ENCODE assay signal across 12 cellular contexts in genomic region chr18:8616026-8616401, GRCh38. TPM values are rescaled to one million over a fixed set of nuclear protein-coding genes. Genes with fewer than 3 reads are reported as not detected.
DNase-seq lines count a peak whose midpoint lies in the region; ATAC-seq, FAIRE-seq and TF ChIP-seq lines count a peak whose summit lies in the region.
"Had no signal": no experiment of that assay in that cellular context is flagged by ENCODE, and none has a peak within 500 bp of the region (broad histone marks: within the 10 kb centered on the region; RNA-seq: fewer than 3 reads in every experiment).

No MANE protein-coding gene starts in this region.

- no peak overlapping the region for H2AFZ ChIP-seq in hepatocyte

- FAIRE-seq in kidney (lab: Jason Lieb, UNC) = no peak

- peaks cover 71% of the 10 kb centered on the region for H4K20me1 ChIP-seq in hepatocyte (ENCODE audit: insufficient read depth, poor library complexity, severe bottlenecking)

- H3K4me3 ChIP-seq in SK-N-MC (peak overlapping the region; percentile 44; the same call in 1 of the 2 replicates), hepatocyte (no peak overlapping the region), transverse colon (no peak overlapping the region), kidney (ENCODE audit: low read length in 2 of 2) (no peak overlapping the region)
- H3K4me3 ChIP-seq: coronary artery had no signal

- H3K9ac ChIP-seq in SK-N-MC (ENCODE audit: insufficient read length) (peak overlapping the region; percentile 46), kidney (ENCODE audit: low read length in 2 of 2) (no peak overlapping the region)

- no peaks in the 10 kb centered on the region for H3K9me2 ChIP-seq in hepatocyte (replicated peaks; ENCODE audit: insufficient read depth)

- H3K79me2 ChIP-seq in hepatocyte = peaks cover 99% of the 10 kb centered on the region

- H3K4me1 ChIP-seq in hepatocyte (ENCODE audit: insufficient read depth) (peaks cover 26% of the 10 kb centered on the region), transverse colon (peaks cover 12 to 47% (median 31%) of the 10 kb centered on the region in 4 donors), kidney (ENCODE audit: control insufficient read depth in 1 of 2, insufficient read depth in 1 of 2, low read depth in 1 of 2, low read length in 2 of 2) (peaks cover 12 to 16% of the 10 kb centered on the region in 2 donors)

- no peaks in the 10 kb centered on the region for H3K27me3 Mint-ChIP-seq in activated naive CD8-positive, alpha-beta T cell treated with anti-CD3 and anti-CD28 coated beads, Interleukin-2, amount 50 U/mL, for 24 hours
- no peaks in the 10 kb centered on the region for H3K27me3 Mint-ChIP-seq in activated naive CD8-positive, alpha-beta T cell treated with anti-CD3 and anti-CD28 coated beads for 36 hours
- H3K27me3 Mint-ChIP-seq: B cell had no signal

- H3K36me3 Mint-ChIP-seq in activated naive CD8-positive, alpha-beta T cell treated with anti-CD3 and anti-CD28 coated beads, Interleukin-2, amount 50 U/mL, for 24 hours (ENCODE audit: low read depth) = peaks cover 51% of the 10 kb centered on the region
- peaks cover 49% of the 10 kb centered on the region for H3K36me3 Mint-ChIP-seq in activated naive CD8-positive, alpha-beta T cell treated with anti-CD3 and anti-CD28 coated beads for 36 hours
- H3K36me3 Mint-ChIP-seq: natural killer cell had no signal

- H3K27ac Mint-ChIP-seq in activated naive CD8-positive, alpha-beta T cell treated with anti-CD3 and anti-CD28 coated beads, Interleukin-2, amount 50 U/mL, for 24 hours = no peak overlapping the region
- no peak overlapping the region for H3K27ac Mint-ChIP-seq in activated naive CD8-positive, alpha-beta T cell treated with anti-CD3 and anti-CD28 coated beads for 36 hours
- H3K27ac Mint-ChIP-seq: B cell had no signal

- H3K9me3 ChIP-seq in SK-N-MC (ENCODE audit: low read depth, low read length) = no peaks in the 10 kb centered on the region
- H3K9me3 ChIP-seq in hepatocyte (ENCODE audit: low read depth) = no peaks in the 10 kb centered on the region
- no peaks in the 10 kb centered on the region for H3K9me3 ChIP-seq in transverse colon
- no peaks in the 10 kb centered on the region for H3K9me3 ChIP-seq in kidney (ENCODE audit: control insufficient read depth in 1 of 2, low read length in 2 of 2)

- peaks cover 82% of the 10 kb centered on the region for H3K4me1 Mint-ChIP-seq in activated naive CD8-positive, alpha-beta T cell treated with anti-CD3 and anti-CD28 coated beads, Interleukin-2, amount 50 U/mL, for 24 hours
- H3K4me1 Mint-ChIP-seq in activated naive CD8-positive, alpha-beta T cell treated with anti-CD3 and anti-CD28 coated beads for 36 hours = peaks cover 66% of the 10 kb centered on the region

- no peak for TF ChIP-seq EP300 in transverse colon (IDR thresholded peaks at IDR 0.05; ENCODE audit: low read depth)

- H3K9me3 Mint-ChIP-seq in activated naive CD8-positive, alpha-beta T cell treated with anti-CD3 and anti-CD28 coated beads, Interleukin-2, amount 50 U/mL, for 24 hours = peaks cover 6% of the 10 kb centered on the region
- no peaks in the 10 kb centered on the region for H3K9me3 Mint-ChIP-seq in activated naive CD8-positive, alpha-beta T cell treated with anti-CD3 and anti-CD28 coated beads for 36 hours
- H3K9me3 Mint-ChIP-seq: natural killer cell had no signal

- H3K27ac ChIP-seq in SK-N-MC = peak overlapping the region; percentile 91
- H3K27ac ChIP-seq in hepatocyte = peak overlapping the region; percentile 72
- H3K27ac ChIP-seq in transverse colon = peak overlapping the region; percentile 35 to 77 (median 68)
- no peak overlapping the region for H3K27ac ChIP-seq in kidney (ENCODE audit: low read depth in 2 of 2, low read length in 2 of 2)
- H3K27ac ChIP-seq: WERI-Rb-1 had no signal

- H3K36me3 ChIP-seq in SK-N-MC (ENCODE audit: insufficient read depth, low read length) (peaks cover 21% of the 10 kb centered on the region; the same call in 1 of the 2 replicates), hepatocyte (replicated peaks; ENCODE audit: insufficient read depth, low read depth) (no peaks in the 10 kb centered on the region), transverse colon (no peaks in the 10 kb centered on the region), kidney (ENCODE audit: control insufficient read depth in 1 of 2, insufficient read depth in 2 of 2, low read length in 2 of 2) (no peaks in the 10 kb centered on the region)

- no peaks in the 10 kb centered on the region for H3K27me3 ChIP-seq in hepatocyte
- H3K27me3 ChIP-seq in transverse colon = no peaks in the 10 kb centered on the region

- no peak for TF ChIP-seq POLR2A in transverse colon (IDR thresholded peaks at IDR 0.05)

- WGBS in hepatocyte (ENCODE audit: low lambda C conversion rate, missing lambda C conversion rate) = 62% methylated on average over 4 of the region's 4 CpGs
- WGBS in transverse colon (ENCODE audit: low coverage in 1 of 2), 2 donors = 55 to 64% methylated on average over 4 of the region's 4 CpGs

- intact Hi-C loops in transverse colon (cut with DNase I; ENCODE audit: low total_unique reads) = no loop called here
- intact Hi-C loops in kidney (cut with DNase I) = no loop called here

- no peak overlapping the region for H3K4me3 Mint-ChIP-seq in activated naive CD8-positive, alpha-beta T cell treated with anti-CD3 and anti-CD28 coated beads, Interleukin-2, amount 50 U/mL, for 24 hours
- no peak overlapping the region for H3K4me3 Mint-ChIP-seq in activated naive CD8-positive, alpha-beta T cell treated with anti-CD3 and anti-CD28 coated beads for 36 hours
- H3K4me3 Mint-ChIP-seq: B cell, natural killer cell had no signal

- peak overlapping the region; percentile 42 for H3K4me2 ChIP-seq in hepatocyte

- TF ChIP-seq CTCF in hepatocyte (IDR thresholded peaks at IDR 0.05; ENCODE audit: poor library complexity) (no peak), transverse colon (IDR thresholded peaks at IDR 0.05) (no peak), kidney (IDR thresholded peaks at IDR 0.05; ENCODE audit: borderline replicate concordance, extremely low read depth, insufficient read depth) (no peak)

- ATAC-seq in activated naive CD8-positive, alpha-beta T cell treated with anti-CD3 and anti-CD28 coated beads, Interleukin-2, amount 50 U/mL, for 24 hours = peak; percentile 59
- ATAC-seq: natural killer cell had no signal

- DNase-seq in activated naive CD8-positive, alpha-beta T cell treated with anti-CD3 and anti-CD28 coated beads, Interleukin-2, amount 50 U/mL, for 24 hours = no peak
- DNase-seq in activated naive CD8-positive, alpha-beta T cell treated with anti-CD3 and anti-CD28 coated beads for 36 hours = no peak
- DNase-seq in SK-N-MC (ENCODE audit: low read depth, low spot score) (no peak), hepatocyte (ENCODE audit: low spot score) (no peak), transverse colon (no peak), kidney (no peak)
- DNase-seq in stimulated activated naive CD4-positive, alpha-beta T cell (lab: John Stamatoyannopoulos, UW) = no peak
- no peak for DNase-seq in stimulated activated CD4-positive, alpha-beta T cell treated with anti-CD3 and anti-CD28 coated beads, Interleukin-4, amount 100 ng/mL, for 4 hours
- DNase-seq: natural killer cell, WERI-Rb-1 had no signal

- in situ Hi-C loops in transverse colon (cut with MboI; ENCODE audit: low pct_ligation_motif_present in 1 of 4, low pct_unique_long_range_greater_than_20kb in 1 of 4, low sequenced_read_pairs in 3 of 4) = no loop called here

RNA-seq across cellular contexts. Expression of gene RAB12, which starts 6.8 kb away (rescaled TPM):
- 10 to 100 TPM; 12.5 to 14.8 TPM for total RNA-seq in activated naive CD8-positive, alpha-beta T cell treated with anti-CD3 and anti-CD28 coated beads for 36 hours
- 28.6 and 33.2 TPM in 2 replicates for total RNA-seq in hepatocyte
- 4.0 and 4.7 TPM in 2 replicates for polyA plus RNA-seq in hepatocyte
- total RNA-seq in transverse colon = 10 to 100 TPM in 3 of 4 donors, 1 to 10 TPM in 1; 6.7 to 40.3 (median 23.7) TPM
- 46.7 TPM for total RNA-seq in kidney
- 37.7 TPM for polyA plus RNA-seq in kidney (ENCODE audit: insufficient read depth, low read depth, low replicate concordance)

Comparison
In these comparisons a context has a peak if more than half of its experiments do, and no peak if none do; other contexts are left out.
1. H3K27ac ChIP-seq: peak in SK-N-MC (single experiment), hepatocyte (single experiment) and transverse colon (4 of 4); none in kidney (0 of 2).